17 cellular contexts compared by ENCODE assay signal in the genomic region with DNA sequence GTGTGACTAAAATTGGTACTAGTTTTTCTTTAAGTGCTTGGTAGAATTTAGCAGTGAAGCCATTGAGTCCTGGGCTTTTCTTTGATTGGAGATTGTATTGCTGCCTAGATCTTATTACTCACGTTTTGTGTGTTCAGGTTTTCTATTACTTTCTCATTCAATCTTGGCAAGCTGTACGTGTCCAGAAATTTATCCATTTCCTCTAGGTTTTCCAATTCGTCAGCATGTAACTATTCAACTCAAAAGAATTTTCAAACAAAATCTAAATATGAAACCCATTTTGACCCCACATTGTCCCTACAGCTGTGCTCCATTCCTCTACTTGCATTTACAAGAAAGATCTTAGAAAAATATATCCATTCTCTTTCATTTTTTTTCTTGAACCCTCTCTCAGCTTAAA.
DNase-seq lines count a peak whose midpoint lies in the region; ATAC-seq and TF ChIP-seq lines count a peak whose summit lies in the region.
"Had no signal": no experiment of that assay in that cellular context is flagged by ENCODE, and none has a peak within 500 bp of the region (broad histone marks: within the 10 kb centered on the region; RNA-seq: fewer than 3 reads in every experiment).

No MANE protein-coding gene starts in this region.

- intact Hi-C loops in right lobe of liver (cut with DNase I) = no loop called here

- H3K4me3 Mint-ChIP-seq in GM23338 = no peak overlapping the region
- H3K4me3 Mint-ChIP-seq: CD14-positive monocyte; CD8-positive, alpha-beta T cell; H9 had no signal

- 38% methylated on average over 3 of the region's 3 CpGs for WGBS in right lobe of liver (ENCODE audit: insufficient coverage, low coverage, low lambda C conversion rate, missing lambda C conversion rate)

- peaks cover 3% of the 10 kb centered on the region for H3K27me3 Mint-ChIP-seq in GM23338 (ENCODE audit: insufficient read depth, low read depth, poor library complexity)

- no peak for ATAC-seq in GM23338
- ATAC-seq in right lobe of liver = no peak
- no peak for ATAC-seq in HG03565 (IDR thresholded peaks at IDR 0.05; ENCODE audit: unreplicated experiment)
- ATAC-seq: CD8-positive, alpha-beta T cell had no signal

- H3K36me3 Mint-ChIP-seq in GM23338 (ENCODE audit: low read depth) = no peaks in the 10 kb centered on the region
- H3K36me3 Mint-ChIP-seq: CD14-positive monocyte; CD8-positive, alpha-beta T cell had no signal

- H3K9me3 ChIP-seq in adipocyte (ENCODE audit: control insufficient read depth, low read length) (no peaks in the 10 kb centered on the region), right lobe of liver (no peaks in the 10 kb centered on the region)

- H3K4me1 Mint-ChIP-seq in GM23338 = peaks cover 3% of the 10 kb centered on the region; the same call in 1 of the 3 replicates
- H3K4me1 Mint-ChIP-seq: CD14-positive monocyte had no signal

- no peak overlapping the region for H3K9ac ChIP-seq in adipocyte (ENCODE audit: low read length)

- TF ChIP-seq POLR2A in right lobe of liver (IDR thresholded peaks at IDR 0.05) = no peak

- no peaks in the 10 kb centered on the region for H3K79me2 ChIP-seq in GM23338 (replicated peaks; ENCODE audit: insufficient read depth)

- H2AFZ ChIP-seq in GM23338 = peak overlapping the region; percentile 39; the same call in 1 of the 2 replicates

- no peaks in the 10 kb centered on the region; the same call in 1 of the 2 replicates for H3K4me1 ChIP-seq in GM23338 (ENCODE audit: insufficient read depth)
- no peaks in the 10 kb centered on the region for H3K4me1 ChIP-seq in adipocyte (ENCODE audit: control insufficient read depth, insufficient read depth, low read length)
- H3K4me1 ChIP-seq in right lobe of liver = no peaks in the 10 kb centered on the region

- H3K27ac ChIP-seq in GM23338 (ENCODE audit: low read depth) = no peak overlapping the region
- no peak overlapping the region for H3K27ac ChIP-seq in right lobe of liver

- H3K9me3 Mint-ChIP-seq in GM23338 = no peaks in the 10 kb centered on the region
- H3K9me3 Mint-ChIP-seq: H9 had no signal

- H3K27me3 ChIP-seq in GM23338 (ENCODE audit: insufficient read depth) = no peaks in the 10 kb centered on the region
- no peaks in the 10 kb centered on the region for H3K27me3 ChIP-seq in adipocyte (replicated peaks; ENCODE audit: control insufficient read depth, insufficient read depth, low read length)
- H3K27me3 ChIP-seq in right lobe of liver = no peaks in the 10 kb centered on the region

- 0 out of 2 replicates have a peak, but pooled peaks cover 5% of the 10 kb centered on the region for H3K9me2 ChIP-seq in GM23338 (ENCODE audit: insufficient read depth)

- no peak overlapping the region for H3K27ac Mint-ChIP-seq in GM23338
- H3K27ac Mint-ChIP-seq: CD14-positive monocyte; CD8-positive, alpha-beta T cell; H9 had no signal

- H3K4me3 ChIP-seq in GM23338 = no peak overlapping the region
- no peak overlapping the region for H3K4me3 ChIP-seq in adipocyte (ENCODE audit: low read length)
- no peak overlapping the region for H3K4me3 ChIP-seq in foreskin fibroblast (ENCODE audit: low read depth in 1 of 2, low read length in 2 of 2)
- H3K4me3 ChIP-seq in right lobe of liver = no peak overlapping the region

- DNase-seq in AG09319 (ENCODE audit: extremely low read depth, low read depth) = peak; percentile 1
- DNase-seq in GM23338 (ENCODE audit: low spot score) = no peak
- DNase-seq in adipocyte (ENCODE audit: low read depth) = peak; percentile 11
- peak; percentile 4 to 41 for DNase-seq in foreskin fibroblast
- no peak for DNase-seq in right lobe of liver
- no peak for DNase-seq in ecto neural progenitor cell (ENCODE audit: low spot score)
- DNase-seq in GM20000 (ENCODE audit: low spot score) = no peak
- DNase-seq: CD8-positive, alpha-beta T cell; COR-L47; DMS153; DMS79 treated with DMSO at 0.1 percent for 48 hours; GF-D8; GOT3; H9; KBM-7 had no signal

- H3F3A ChIP-seq in GM23338 (replicated peaks; ENCODE audit: low read depth) = no peaks in the 10 kb centered on the region

- no peaks in the 10 kb centered on the region for H4K20me1 ChIP-seq in GM23338 (replicated peaks; ENCODE audit: insufficient read depth)

- H3K36me3 ChIP-seq in GM23338 (ENCODE audit: insufficient read depth) (no peaks in the 10 kb centered on the region), adipocyte (ENCODE audit: control insufficient read depth, insufficient read depth, low read length, severe bottlenecking) (no peaks in the 10 kb centered on the region), right lobe of liver (no peaks in the 10 kb centered on the region)

- TF ChIP-seq CTCF in AG09319 (IDR thresholded peaks at IDR 0.05; ENCODE audit: low read depth, low read length) (no peak), GM23338 (conservative IDR thresholded peaks at IDR 0.05; ENCODE audit: low read depth in 2 of 2) (no peak), foreskin fibroblast (IDR thresholded peaks at IDR 0.05; ENCODE audit: low read depth, low read length) (no peak), right lobe of liver (IDR thresholded peaks at IDR 0.05) (no peak), GM20000 (IDR thresholded peaks at IDR 0.05; ENCODE audit: extremely low read depth, missing control alignments) (no peak)

- H3K4me2 ChIP-seq in GM23338 = no peak overlapping the region

TF ChIP-seq in GM23338, 12 proteins besides CTCF, POLR2A, EP300 and RAD21 (continues in another document):
- TF ChIP-seq REST (IDR thresholded peaks at IDR 0.05; ENCODE audit: unreplicated experiment) (no peak), EZH2 (IDR thresholded peaks at IDR 0.05; ENCODE audit: low read depth, unreplicated experiment) (no peak), JUNB (IDR thresholded peaks at IDR 0.05; ENCODE audit: unreplicated experiment) (no peak), ETS1 (IDR thresholded peaks at IDR 0.05) (no peak), ZNF114 (CRISPR knock-in tag; IDR thresholded peaks at IDR 0.05) (no peak), NANOG (IDR thresholded peaks at IDR 0.05; ENCODE audit: borderline replicate concordance) (no peak)

Comparison
In these comparisons a context has a peak if more than half of its experiments do, and no peak if none do; other contexts are left out.
1. DNase-seq: peak in AG09319 (single experiment), adipocyte (single experiment) and foreskin fibroblast (2 of 2); none in GM23338 (single experiment), right lobe of liver (0 of 3), ecto neural progenitor cell (single experiment) and GM20000 (single experiment).